In the genomic region with DNA sequence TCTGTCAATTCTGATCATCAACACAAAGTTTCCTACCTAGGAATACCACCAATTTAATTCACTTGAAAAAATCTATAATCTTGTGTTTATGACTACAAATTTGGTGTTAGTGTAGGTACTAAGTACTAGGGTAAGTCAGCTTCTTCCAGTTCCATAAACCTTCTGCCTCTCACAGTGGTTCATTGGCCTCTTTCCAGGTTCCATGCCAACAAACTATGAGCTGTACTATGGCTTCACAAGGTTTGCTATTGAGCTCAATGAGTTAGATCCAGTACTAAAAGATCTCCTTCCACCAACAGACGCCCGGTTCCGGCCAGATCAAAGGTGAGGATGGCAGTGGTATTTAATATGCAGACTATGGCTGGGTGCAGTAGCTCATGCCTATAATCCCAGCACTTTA, we compare ENCODE assay signal across 22 cellular contexts. TPM values are rescaled to one million over a fixed set of nuclear protein-coding genes. Genes with fewer than 3 reads are reported as not detected.
DNase-seq lines count a peak whose midpoint lies in the region; ATAC-seq and TF ChIP-seq lines count a peak whose summit lies in the region.
"Had no signal": no experiment of that assay in that cellular context is flagged by ENCODE, and none has a peak within 500 bp of the region (broad histone marks: within the 10 kb centered on the region; RNA-seq: fewer than 3 reads in every experiment).

No MANE protein-coding gene starts in this region.

- H3K4me3 ChIP-seq in AG10803 (ENCODE audit: low read length) (no peak overlapping the region), fibroblast of the aortic adventitia (ENCODE audit: low read depth, low read length) (no peak overlapping the region)
- H3K4me3 ChIP-seq: left ventricle myocardium inferior, vagina had no signal

- ATAC-seq in HG03342 (IDR thresholded peaks at IDR 0.05; ENCODE audit: unreplicated experiment) (no peak), GM18511 (IDR thresholded peaks at IDR 0.05; ENCODE audit: unreplicated experiment) (no peak), HG02981 (IDR thresholded peaks at IDR 0.05; ENCODE audit: unreplicated experiment) (no peak)

- intact Hi-C loops in posterior vena cava (cut with DNase I) = no loop called here

- peaks cover 25% of the 10 kb centered on the region for H3K4me1 Mint-ChIP-seq in HFFc6 (ENCODE audit: low read depth)

- peaks cover 1% of the 10 kb centered on the region; the same call in 1 of the 2 replicates for H3K27me3 Mint-ChIP-seq in HFFc6 (ENCODE audit: insufficient read depth)

- no peaks in the 10 kb centered on the region for H3K9me3 Mint-ChIP-seq in HFFc6
- H3K9me3 Mint-ChIP-seq: activated CD4-positive, alpha-beta T cell treated with anti-CD3 and anti-CD28 coated beads, Interleukin-2, amount 10 ng/mL, durations not matched to agents 24 days and 14 days; CD4-positive, CD25-positive, alpha-beta regulatory T cell had no signal

- peaks cover 5% of the 10 kb centered on the region; the same call in 1 of the 2 replicates for H3K36me3 Mint-ChIP-seq in HFFc6 (ENCODE audit: low read depth)
- H3K36me3 Mint-ChIP-seq: CD4-positive, CD25-positive, alpha-beta regulatory T cell had no signal

- DNase-seq in AG10803 (ENCODE audit: low read depth) (peak; percentile 38), HFFc6 (peak; percentile 29), astrocyte of the hippocampus (ENCODE audit: low read depth, low spot score) (peak; percentile 60), fibroblast of the aortic adventitia (ENCODE audit: low read depth) (peak; percentile 59), posterior vena cava (ENCODE audit: low spot score) (no peak)
- DNase-seq: activated CD4-positive, alpha-beta T cell treated with anti-CD3 and anti-CD28 coated beads, Interleukin-2, amount 10 ng/mL, durations not matched to agents 24 days and 14 days; activated effector memory CD4-positive, alpha-beta T cell treated with Interleukin-2 at 50 U/mL for 16 hours; CD4-positive, CD25-positive, alpha-beta regulatory T cell; DMS79; KG1; left ventricle myocardium inferior; NCI-H1105; NCI-H2081; NCI-H510A; SHP77; stimulated activated CD4-positive, alpha-beta T cell treated with anti-CD3 and anti-CD28 coated beads, Interleukin-12 subunit alpha, Interleukin-12 subunit beta, amount 100 ng/mL, for 4 hours; stimulated activated CD8-positive, alpha-beta memory T cell treated with anti-CD3 and anti-CD28 coated beads, Interleukin-4, amount 100 ng/mL, for 48 hours; substantia nigra had no signal

- no peak for TF ChIP-seq CTCF in AG10803 (conservative IDR thresholded peaks at IDR 0.05; ENCODE audit: low read length)
- TF ChIP-seq CTCF in HFFc6 (IDR thresholded peaks at IDR 0.05) = no peak
- no peak for TF ChIP-seq CTCF in fibroblast of the aortic adventitia (IDR thresholded peaks at IDR 0.05; ENCODE audit: insufficient read depth, low read length)

- no peak overlapping the region for H3K4me3 Mint-ChIP-seq in HFFc6
- H3K4me3 Mint-ChIP-seq: activated CD4-positive, alpha-beta T cell treated with anti-CD3 and anti-CD28 coated beads, Interleukin-2, amount 10 ng/mL, durations not matched to agents 24 days and 14 days; CD4-positive, CD25-positive, alpha-beta regulatory T cell had no signal

- H3K27ac Mint-ChIP-seq in HFFc6 = no peak overlapping the region
- H3K27ac Mint-ChIP-seq: activated CD4-positive, alpha-beta T cell treated with anti-CD3 and anti-CD28 coated beads, Interleukin-2, amount 10 ng/mL, durations not matched to agents 24 days and 14 days; CD4-positive, CD25-positive, alpha-beta regulatory T cell had no signal

RNA-seq across cellular contexts. Expression of a gene that starts 58.8 kb away (rescaled TPM):
- 10 to 100 TPM; 30.4 to 38.3 (median 33.7) TPM for total RNA-seq in HFFc6 (2021; fragmentation: NEBNext Ultra II Directional; extraction: Animal tissue kit (Norgen Biotek cat#: 25700))
- total RNA-seq in fibroblast of the aortic adventitia (ENCODE audit: low replicate concordance) = 34.2 and 55.8 TPM in 2 replicates
- total RNA-seq in posterior vena cava = 10 to 100 TPM; 51.0 to 58.9 TPM

RNA-seq across cellular contexts. Expression of a gene that starts 59.0 kb away (rescaled TPM):
- 1 to 10 TPM in 1 of 6 experiments, under 1 TPM in 5; 0.43 to 1.0 (median 0.69) TPM for total RNA-seq in HFFc6 (2021; fragmentation: NEBNext Ultra II Directional; extraction: Animal tissue kit (Norgen Biotek cat#: 25700))
- total RNA-seq in fibroblast of the aortic adventitia (ENCODE audit: low replicate concordance) (1.6 and 2.3 TPM in 2 replicates), posterior vena cava (1 to 10 TPM; 2.7 to 5.0 TPM)
